In the genomic region with DNA sequence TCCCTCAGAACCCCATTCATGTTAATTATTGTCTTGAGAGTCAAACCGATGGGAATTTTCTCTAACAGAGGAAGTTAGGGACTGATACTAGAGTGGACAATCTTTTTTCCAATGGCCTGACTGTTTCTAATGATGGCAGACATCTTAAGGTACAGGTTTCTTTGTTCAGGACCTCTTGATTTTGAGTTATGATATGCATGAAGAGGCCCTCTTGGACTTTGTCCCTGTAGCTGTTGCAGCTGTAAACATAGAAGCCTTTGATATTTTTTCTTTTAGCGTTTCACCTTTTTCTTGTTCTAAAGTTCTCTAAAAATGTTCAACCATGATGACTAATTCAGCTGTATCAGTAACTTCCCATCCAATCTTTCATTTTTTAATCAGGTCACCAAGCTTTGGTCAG, we compare ENCODE assay signal across 25 cellular contexts. TPM values are rescaled to one million over a fixed set of nuclear protein-coding genes. Genes with fewer than 3 reads are reported as not detected.
"Had no signal": no experiment of that assay in that cellular context is flagged by ENCODE, and none has a peak within 500 bp of the region (broad histone marks: within the 10 kb centered on the region; RNA-seq: fewer than 3 reads in every experiment).

No MANE protein-coding gene starts in this region.

- H2AFZ ChIP-seq: neural progenitor cell had no signal

- H3K36me3 ChIP-seq: left ventricle myocardium inferior, neural progenitor cell, neutrophil, ovary, prostate gland, sigmoid colon, spleen, transverse colon, upper lobe of left lung, vagina had no signal

- H3K27me3 ChIP-seq: neural progenitor cell, neutrophil, ovary, sigmoid colon, spleen, transverse colon, upper lobe of left lung, vagina had no signal

- H3K4me3 ChIP-seq: left ventricle myocardium inferior, lung, neural progenitor cell, ovary, prostate gland, sigmoid colon, spleen, transverse colon, upper lobe of left lung, vagina had no signal

- DNase-seq: islet precursor cell; left ventricle myocardium inferior; mesendoderm; naive B cell; natural killer cell; nephron progenitor cell; occipital lobe; ovary; retina; right cardiac atrium; sigmoid colon; small intestine; spleen; stimulated activated CD4-positive, alpha-beta T cell treated with anti-CD3 and anti-CD28 coated beads, Interleukin-4, amount 100 ng/mL, for 24 hours; stimulated activated naive CD4-positive, alpha-beta T cell; transverse colon; upper lobe of left lung had no signal

- H3K4me1 ChIP-seq: left ventricle myocardium inferior, neural progenitor cell, prostate gland, sigmoid colon, spleen, transverse colon, upper lobe of left lung, vagina had no signal

- H3K9me3 ChIP-seq: neutrophil, ovary, prostate gland, sigmoid colon, vagina had no signal

- ATAC-seq: natural killer cell; right cardiac atrium; stimulated activated effector memory CD8-positive, alpha-beta T cell treated with anti-CD3 and anti-CD28 coated beads, Interleukin-12 subunit alpha, Interleukin-12 subunit beta, amount 100 ng/mL, for 72 hours had no signal

- H3K27ac ChIP-seq: left ventricle myocardium inferior, neural progenitor cell, neutrophil, ovary, prostate gland, sigmoid colon, spleen, transverse colon, upper lobe of left lung, vagina had no signal

- H3K4me2 ChIP-seq: neural progenitor cell had no signal

RNA-seq across cellular contexts. Expression of a gene that starts 53.0 kb away (rescaled TPM):
- total RNA-seq: kidney epithelial cell, left ventricle myocardium inferior, mononuclear cell, natural killer cell, occipital lobe, spleen had no signal
